1 cellular context compared by ENCODE assay signal in the genomic region with DNA sequence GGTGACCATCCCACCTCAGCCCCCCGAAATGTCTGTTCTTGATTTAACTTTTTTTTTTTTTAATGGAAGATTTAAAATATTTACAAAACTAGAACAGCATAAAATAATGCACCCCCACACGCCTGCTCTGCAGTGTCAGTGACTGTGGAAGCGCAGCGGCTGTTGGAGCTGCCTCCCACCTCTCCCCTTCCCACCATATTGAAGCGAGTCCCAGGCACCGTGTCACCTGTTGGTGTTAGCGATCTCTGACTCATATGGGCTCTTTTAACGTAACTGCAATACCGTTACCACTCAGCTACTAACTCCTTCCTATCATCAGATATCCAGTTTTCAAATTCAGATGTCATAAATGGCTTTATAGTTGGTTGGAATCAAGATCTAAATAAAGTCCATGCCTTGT.
A peak's percentile ranks its signal among the peaks of the same experiment; 100 is the strongest.
TF ChIP-seq lines count a peak whose summit lies in the region.

No MANE protein-coding gene starts in this region.

TF ChIP-seq in GM12878, 131 proteins besides CTCF, POLR2A, EP300 and RAD21:
- peak; percentile 67 for TF ChIP-seq BCL3 (IDR thresholded peaks at IDR 0.05; ENCODE audit: borderline replicate concordance, insufficient read depth, low read depth, low read length, poor library complexity, severe bottlenecking)
- no peak for TF ChIP-seq ETV6 (conservative IDR thresholded peaks at IDR 0.05 in 1 of 2, IDR thresholded peaks at IDR 0.05 in 1 of 2; ENCODE audit: borderline replicate concordance in 1 of 2, low read depth in 1 of 2)
